ENCODE assay signal across 10 cellular contexts in the genomic region with DNA sequence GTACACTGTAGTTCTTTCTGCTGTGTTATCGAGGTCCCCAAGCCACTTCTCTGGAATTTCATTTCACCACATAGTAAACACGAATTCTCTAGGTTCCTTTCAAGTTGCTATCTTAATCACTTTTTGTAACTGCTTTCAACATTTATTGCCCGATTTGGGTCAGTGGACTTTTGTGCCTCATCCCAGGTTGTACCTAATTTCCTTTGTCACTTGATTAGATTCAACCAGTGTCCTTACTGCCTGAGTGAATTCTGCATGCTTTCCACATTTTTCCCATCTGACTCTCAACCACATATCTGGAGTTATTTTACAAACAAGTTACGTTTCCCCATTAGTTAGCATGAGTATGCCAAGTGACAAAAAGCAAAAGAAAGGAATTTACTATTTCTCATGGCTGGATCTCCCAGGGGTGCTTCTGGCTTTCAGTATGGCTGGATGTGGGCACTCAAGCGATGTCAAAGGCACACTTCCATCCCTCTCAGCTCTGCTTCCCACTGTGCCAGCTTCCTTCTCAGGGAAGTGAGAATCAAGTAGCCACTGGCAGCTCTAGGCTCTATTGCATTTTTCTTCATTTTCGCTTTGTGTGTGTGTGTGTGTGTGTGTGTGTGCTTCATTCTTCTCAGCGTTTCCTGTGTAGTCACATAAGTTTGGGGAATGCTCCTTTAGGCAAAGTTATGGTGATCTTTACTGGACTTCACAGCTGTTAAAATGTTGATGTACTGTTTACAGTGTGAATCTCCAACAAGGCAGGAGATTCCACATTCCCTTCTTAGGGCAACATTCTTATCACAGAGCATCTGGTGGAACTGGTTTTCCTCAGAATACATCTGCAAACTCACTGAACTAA.
DNase-seq lines count a peak whose midpoint lies in the region; ATAC-seq and TF ChIP-seq lines count a peak whose summit lies in the region.
"Had no signal": no experiment of that assay in that cellular context is flagged by ENCODE, and none has a peak within 500 bp of the region (broad histone marks: within the 10 kb centered on the region; RNA-seq: fewer than 3 reads in every experiment).

No MANE protein-coding gene starts in this region.

- H3K4me1 ChIP-seq in psoas muscle = peaks cover 10% of the 10 kb centered on the region

- no peaks in the 10 kb centered on the region for H3K36me3 ChIP-seq in psoas muscle (ENCODE audit: insufficient read depth in 1 of 2, low read depth in 1 of 2)

- H3K4me1 Mint-ChIP-seq in mesothelial cell of epicardium = peaks cover 85% of the 10 kb centered on the region

- H3K9me3 Mint-ChIP-seq in mesothelial cell of epicardium = no peaks in the 10 kb centered on the region

- peak overlapping the region; percentile 27 for H3K4me3 Mint-ChIP-seq in mesothelial cell of epicardium

- H3K27me3 Mint-ChIP-seq in mesothelial cell of epicardium (ENCODE audit: low read depth) = no peaks in the 10 kb centered on the region

- H3K27me3 ChIP-seq in psoas muscle (ENCODE audit: insufficient read depth in 3 of 3, low read length in 2 of 3) = no peaks in the 10 kb centered on the region

- in situ Hi-C loops in Caki2 (cut with HindIII; ENCODE audit: low pct_unique_long_range_greater_than_20kb, low sequenced_read_pairs) = no loop called here

- no peak for ATAC-seq in psoas muscle

- no peak overlapping the region for H3K27ac ChIP-seq in psoas muscle

- DNase-seq in Caki2 (ENCODE audit: low read depth) (peak; percentile 97), LoVo (ENCODE audit: low spot score) (peak; percentile 11), dermis blood vessel endothelial cell (peak; percentile 51), mesothelial cell of epicardium (ENCODE audit: low spot score in 2 of 2, unreplicated experiment in 2 of 2) (no peak), SIG-M5 treated with dmso at 0.1 percent for 504 hours (lab: John Stamatoyannopoulos, UW; ENCODE audit: unreplicated experiment) (no peak), DMS153 treated with DMSO at 0.1 percent for 48 hours (lab: John Stamatoyannopoulos, UW; ENCODE audit: unreplicated experiment) (no peak), GF-D8 (lab: John Stamatoyannopoulos, UW) (no peak), psoas muscle (no peak)
- DNase-seq: activated gamma-delta T cell treated with Interleukin-2 at 50 U/mL for 16 hours, NCI-H2107 had no signal

- WGBS in psoas muscle, 3 donors = 71 to 76% (median 76%) methylated on average over 7 of the region's 7 CpGs

- H3K27ac Mint-ChIP-seq in mesothelial cell of epicardium = peak overlapping the region; percentile 95

- H3K9me3 ChIP-seq in psoas muscle = no peaks in the 10 kb centered on the region

- no peak overlapping the region for H3K4me3 ChIP-seq in psoas muscle

- intact Hi-C loops in psoas muscle (cut with DNase I) = no loop called here

- TF ChIP-seq CTCF in mesothelial cell of epicardium (IDR thresholded peaks at IDR 0.05; ENCODE audit: unreplicated experiment) = no peak
- no peak for TF ChIP-seq CTCF in psoas muscle (IDR thresholded peaks at IDR 0.05)

- no peaks in the 10 kb centered on the region for H3K36me3 Mint-ChIP-seq in mesothelial cell of epicardium

Comparison
In these comparisons a context has a peak if more than half of its experiments do, and no peak if none do; other contexts are left out.
1. DNase-seq: peak in Caki2 (single experiment), LoVo (single experiment) and dermis blood vessel endothelial cell (single experiment); none in mesothelial cell of epicardium (0 of 2), SIG-M5 treated with dmso at 0.1 percent for 504 hours (single experiment), DMS153 treated with DMSO at 0.1 percent for 48 hours (single experiment), GF-D8 (single experiment) and psoas muscle (0 of 2).